ENCODE assay signal across 2 cellular contexts in the genomic region with DNA sequence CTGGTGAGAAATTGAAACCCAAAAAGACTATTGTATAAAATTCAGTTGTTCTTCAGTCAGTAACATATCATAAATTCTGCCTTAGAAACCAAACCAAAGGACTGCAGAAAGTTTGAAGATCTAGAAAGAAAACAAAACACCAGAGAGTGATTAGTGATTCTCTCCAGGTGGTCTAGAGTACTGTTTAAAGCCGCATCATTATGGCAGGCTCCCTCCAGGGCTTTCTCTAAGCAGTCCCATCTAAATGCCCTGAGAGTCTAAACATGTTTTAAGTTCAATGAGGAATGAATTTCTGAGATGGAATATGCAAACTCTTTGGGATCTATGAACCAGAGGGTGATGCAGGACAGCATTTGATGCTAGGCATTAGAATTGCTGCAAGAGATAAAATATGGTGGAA.
TF ChIP-seq lines count a peak whose summit lies in the region.

No MANE protein-coding gene starts in this region.

TF ChIP-seq in GM23338, 12 proteins besides CTCF, POLR2A, EP300 and RAD21 (continued from another document):
- TF ChIP-seq ZNF462 (CRISPR knock-in tag; IDR thresholded peaks at IDR 0.05) = no peak
- TF ChIP-seq ZNF331 (CRISPR knock-in tag; IDR thresholded peaks at IDR 0.05; ENCODE audit: low read depth) = no peak
- TF ChIP-seq EZH2 (IDR thresholded peaks at IDR 0.05; ENCODE audit: low read depth, unreplicated experiment) = no peak
- TF ChIP-seq CREB1 (CRISPR knock-in tag; IDR thresholded peaks at IDR 0.05; ENCODE audit: low read depth) = no peak
- TF ChIP-seq ZNF114 (CRISPR knock-in tag; IDR thresholded peaks at IDR 0.05) = no peak
- TF ChIP-seq POLR2AphosphoS5 (IDR thresholded peaks at IDR 0.05; ENCODE audit: low read depth) = no peak
- no peak for TF ChIP-seq JUNB (IDR thresholded peaks at IDR 0.05; ENCODE audit: unreplicated experiment)

TF ChIP-seq in WTC11, 78 proteins besides CTCF, POLR2A, EP300 and RAD21 (continued from another document):
- TF ChIP-seq, protein P1, sequence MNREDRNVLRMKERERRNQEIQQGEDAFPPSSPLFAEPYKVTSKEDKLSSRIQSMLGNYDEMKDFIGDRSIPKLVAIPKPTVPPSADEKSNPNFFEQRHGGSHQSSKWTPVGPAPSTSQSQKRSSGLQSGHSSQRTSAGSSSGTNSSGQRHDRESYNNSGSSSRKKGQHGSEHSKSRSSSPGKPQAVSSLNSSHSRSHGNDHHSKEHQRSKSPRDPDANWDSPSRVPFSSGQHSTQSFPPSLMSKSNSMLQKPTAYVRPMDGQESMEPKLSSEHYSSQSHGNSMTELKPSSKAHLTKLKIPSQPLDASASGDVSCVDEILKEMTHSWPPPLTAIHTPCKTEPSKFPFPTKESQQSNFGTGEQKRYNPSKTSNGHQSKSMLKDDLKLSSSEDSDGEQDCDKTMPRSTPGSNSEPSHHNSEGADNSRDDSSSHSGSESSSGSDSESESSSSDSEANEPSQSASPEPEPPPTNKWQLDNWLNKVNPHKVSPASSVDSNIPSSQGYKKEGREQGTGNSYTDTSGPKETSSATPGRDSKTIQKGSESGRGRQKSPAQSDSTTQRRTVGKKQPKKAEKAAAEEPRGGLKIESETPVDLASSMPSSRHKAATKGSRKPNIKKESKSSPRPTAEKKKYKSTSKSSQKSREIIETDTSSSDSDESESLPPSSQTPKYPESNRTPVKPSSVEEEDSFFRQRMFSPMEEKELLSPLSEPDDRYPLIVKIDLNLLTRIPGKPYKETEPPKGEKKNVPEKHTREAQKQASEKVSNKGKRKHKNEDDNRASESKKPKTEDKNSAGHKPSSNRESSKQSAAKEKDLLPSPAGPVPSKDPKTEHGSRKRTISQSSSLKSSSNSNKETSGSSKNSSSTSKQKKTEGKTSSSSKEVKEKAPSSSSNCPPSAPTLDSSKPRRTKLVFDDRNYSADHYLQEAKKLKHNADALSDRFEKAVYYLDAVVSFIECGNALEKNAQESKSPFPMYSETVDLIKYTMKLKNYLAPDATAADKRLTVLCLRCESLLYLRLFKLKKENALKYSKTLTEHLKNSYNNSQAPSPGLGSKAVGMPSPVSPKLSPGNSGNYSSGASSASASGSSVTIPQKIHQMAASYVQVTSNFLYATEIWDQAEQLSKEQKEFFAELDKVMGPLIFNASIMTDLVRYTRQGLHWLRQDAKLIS (CRISPR knock-in tag; IDR thresholded peaks at IDR 0.05; ENCODE audit: borderline replicate concordance) = no peak
- TF ChIP-seq, protein P2, sequence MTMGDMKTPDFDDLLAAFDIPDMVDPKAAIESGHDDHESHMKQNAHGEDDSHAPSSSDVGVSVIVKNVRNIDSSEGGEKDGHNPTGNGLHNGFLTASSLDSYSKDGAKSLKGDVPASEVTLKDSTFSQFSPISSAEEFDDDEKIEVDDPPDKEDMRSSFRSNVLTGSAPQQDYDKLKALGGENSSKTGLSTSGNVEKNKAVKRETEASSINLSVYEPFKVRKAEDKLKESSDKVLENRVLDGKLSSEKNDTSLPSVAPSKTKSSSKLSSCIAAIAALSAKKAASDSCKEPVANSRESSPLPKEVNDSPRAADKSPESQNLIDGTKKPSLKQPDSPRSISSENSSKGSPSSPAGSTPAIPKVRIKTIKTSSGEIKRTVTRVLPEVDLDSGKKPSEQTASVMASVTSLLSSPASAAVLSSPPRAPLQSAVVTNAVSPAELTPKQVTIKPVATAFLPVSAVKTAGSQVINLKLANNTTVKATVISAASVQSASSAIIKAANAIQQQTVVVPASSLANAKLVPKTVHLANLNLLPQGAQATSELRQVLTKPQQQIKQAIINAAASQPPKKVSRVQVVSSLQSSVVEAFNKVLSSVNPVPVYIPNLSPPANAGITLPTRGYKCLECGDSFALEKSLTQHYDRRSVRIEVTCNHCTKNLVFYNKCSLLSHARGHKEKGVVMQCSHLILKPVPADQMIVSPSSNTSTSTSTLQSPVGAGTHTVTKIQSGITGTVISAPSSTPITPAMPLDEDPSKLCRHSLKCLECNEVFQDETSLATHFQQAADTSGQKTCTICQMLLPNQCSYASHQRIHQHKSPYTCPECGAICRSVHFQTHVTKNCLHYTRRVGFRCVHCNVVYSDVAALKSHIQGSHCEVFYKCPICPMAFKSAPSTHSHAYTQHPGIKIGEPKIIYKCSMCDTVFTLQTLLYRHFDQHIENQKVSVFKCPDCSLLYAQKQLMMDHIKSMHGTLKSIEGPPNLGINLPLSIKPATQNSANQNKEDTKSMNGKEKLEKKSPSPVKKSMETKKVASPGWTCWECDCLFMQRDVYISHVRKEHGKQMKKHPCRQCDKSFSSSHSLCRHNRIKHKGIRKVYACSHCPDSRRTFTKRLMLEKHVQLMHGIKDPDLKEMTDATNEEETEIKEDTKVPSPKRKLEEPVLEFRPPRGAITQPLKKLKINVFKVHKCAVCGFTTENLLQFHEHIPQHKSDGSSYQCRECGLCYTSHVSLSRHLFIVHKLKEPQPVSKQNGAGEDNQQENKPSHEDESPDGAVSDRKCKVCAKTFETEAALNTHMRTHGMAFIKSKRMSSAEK (CRISPR knock-in tag; IDR thresholded peaks at IDR 0.05; ENCODE audit: borderline replicate concordance) = no peak
- TF ChIP-seq CREM (CRISPR knock-in tag; IDR thresholded peaks at IDR 0.05) (no peak), ZMAT4 (CRISPR knock-in tag; IDR thresholded peaks at IDR 0.05) (no peak), JUN (CRISPR knock-in tag; IDR thresholded peaks at IDR 0.05) (no peak), GRHL2 (CRISPR knock-in tag; IDR thresholded peaks at IDR 0.05; ENCODE audit: insufficient replicate concordance, severe bottlenecking) (no peak), SMAD4 (CRISPR knock-in tag; IDR thresholded peaks at IDR 0.05) (no peak), ZNF232 (CRISPR knock-in tag; IDR thresholded peaks at IDR 0.05) (no peak), ATF3 (CRISPR knock-in tag; conservative IDR thresholded peaks at IDR 0.05) (no peak), IRF1 (CRISPR knock-in tag; IDR thresholded peaks at IDR 0.05) (no peak)
TF ChIP-seq in WTC11: peak in this region for 0.
